Comparison of ENCODE assay signal across 9 cellular contexts in the genomic region with DNA sequence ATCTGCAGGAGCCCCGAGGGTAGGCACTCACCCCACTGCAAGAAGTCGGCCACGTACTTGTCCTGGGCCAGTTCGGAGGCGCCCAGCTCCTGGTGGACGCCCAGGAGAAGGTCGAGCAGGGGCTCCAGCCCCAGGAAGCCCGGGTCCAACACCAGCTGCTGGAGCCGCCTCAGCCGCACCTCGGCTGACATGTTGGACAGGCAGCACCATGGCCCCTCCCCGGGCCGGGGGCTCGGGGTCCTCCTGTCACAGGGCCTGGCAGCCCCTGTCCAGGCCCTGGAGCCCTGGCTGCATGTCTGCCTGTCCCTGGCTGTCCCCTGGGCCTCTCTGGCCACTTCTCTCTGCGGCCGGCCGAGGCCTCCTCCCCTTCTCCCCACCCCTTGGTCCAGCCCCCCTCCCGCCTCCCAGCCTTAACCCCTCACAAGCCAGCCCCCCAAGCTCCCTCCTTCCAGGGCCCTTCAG. TPM values are rescaled to one million over a fixed set of nuclear protein-coding genes. Genes with fewer than 3 reads are reported as not detected.
A peak's percentile ranks its signal among the peaks of the same experiment; 100 is the strongest.
DNase-seq lines count a peak whose midpoint lies in the region; ATAC-seq and TF ChIP-seq lines count a peak whose summit lies in the region.
"Had no signal": no experiment of that assay in that cellular context is flagged by ENCODE, and none has a peak within 500 bp of the region (broad histone marks: within the 10 kb centered on the region; RNA-seq: fewer than 3 reads in every experiment).

A gene with protein sequence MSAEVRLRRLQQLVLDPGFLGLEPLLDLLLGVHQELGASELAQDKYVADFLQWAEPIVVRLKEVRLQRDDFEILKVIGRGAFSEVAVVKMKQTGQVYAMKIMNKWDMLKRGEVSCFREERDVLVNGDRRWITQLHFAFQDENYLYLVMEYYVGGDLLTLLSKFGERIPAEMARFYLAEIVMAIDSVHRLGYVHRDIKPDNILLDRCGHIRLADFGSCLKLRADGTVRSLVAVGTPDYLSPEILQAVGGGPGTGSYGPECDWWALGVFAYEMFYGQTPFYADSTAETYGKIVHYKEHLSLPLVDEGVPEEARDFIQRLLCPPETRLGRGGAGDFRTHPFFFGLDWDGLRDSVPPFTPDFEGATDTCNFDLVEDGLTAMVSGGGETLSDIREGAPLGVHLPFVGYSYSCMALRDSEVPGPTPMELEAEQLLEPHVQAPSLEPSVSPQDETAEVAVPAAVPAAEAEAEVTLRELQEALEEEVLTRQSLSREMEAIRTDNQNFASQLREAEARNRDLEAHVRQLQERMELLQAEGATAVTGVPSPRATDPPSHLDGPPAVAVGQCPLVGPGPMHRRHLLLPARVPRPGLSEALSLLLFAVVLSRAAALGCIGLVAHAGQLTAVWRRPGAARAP (minus strand): TSS at position 329 of the 462 bp plus-strand sequence. CDS start 138 bp downstream, at position 191.

- H3K4me3 Mint-ChIP-seq in natural killer cell treated with Interleukin-12 subunit alpha and Interleukin-12 subunit beta and Interleukin-15 and Interleukin-18, amount 100 ng/mL, for 72 hours = no peak within 1 kb of the TSS
- H3K4me3 Mint-ChIP-seq in stimulated activated memory B cell treated with anti-CD40 and anti-IgM and Interleukin-4, amounts not matched to agents 10 μg/mL and 1 μg/mL and 100 μg/mL, for 72 hours = no peak within 1 kb of the TSS
- H3K4me3 Mint-ChIP-seq: activated naive CD8-positive, alpha-beta T cell had no signal

- no peak for TF ChIP-seq CTCF in epithelial cell of esophagus (IDR thresholded peaks at IDR 0.05; ENCODE audit: insufficient read depth, low read depth, low read length, missing control alignments)

- H3K27ac ChIP-seq in ACC112 (ENCODE audit: low read depth, low read length) = peak within 1 kb of the TSS; percentile 77

- no peaks in the 10 kb centered on the region for H3K27me3 ChIP-seq in ACC112 (ENCODE audit: insufficient read depth, low read length)

- DNase-seq in NCI-H774 (lab: John Stamatoyannopoulos, UW) (peak; percentile 8), epithelial cell of esophagus (ENCODE audit: low read depth) (peak; percentile 48)
- DNase-seq in natural killer cell treated with Interleukin-12 subunit alpha and Interleukin-12 subunit beta and Interleukin-15 and Interleukin-18, amount 100 ng/mL, for 72 hours (ENCODE audit: low spot score) = no peak

- 0 out of 2 replicates have a peak, but pooled peaks cover 11% of the 10 kb centered on the region for H3K36me3 ChIP-seq in ACC112 (ENCODE audit: insufficient read depth, low read length)

- no peak for ATAC-seq in natural killer cell treated with Interleukin-12 subunit alpha and Interleukin-12 subunit beta and Interleukin-15 and Interleukin-18, amount 100 ng/mL, for 72 hours
- ATAC-seq in HG03159 (IDR thresholded peaks at IDR 0.05; ENCODE audit: unreplicated experiment) (no peak), HG03095 (IDR thresholded peaks at IDR 0.05; ENCODE audit: unreplicated experiment) (no peak), HG03469 (IDR thresholded peaks at IDR 0.05; ENCODE audit: unreplicated experiment) (no peak)
- no peak for ATAC-seq in stimulated activated memory B cell treated with anti-CD40 and anti-IgM and Interleukin-4, amounts not matched to agents 10 μg/mL and 1 μg/mL and 100 μg/mL, for 72 hours

- peaks cover 7% of the 10 kb centered on the region in 2 donors for H3K27me3 Mint-ChIP-seq in natural killer cell treated with Interleukin-12 subunit alpha and Interleukin-12 subunit beta and Interleukin-15 and Interleukin-18, amount 100 ng/mL, for 72 hours
- peaks cover 34% of the 10 kb centered on the region for H3K27me3 Mint-ChIP-seq in stimulated activated memory B cell treated with anti-CD40 and anti-IgM and Interleukin-4, amounts not matched to agents 10 μg/mL and 1 μg/mL and 100 μg/mL, for 72 hours

- H3K9me3 Mint-ChIP-seq in natural killer cell treated with Interleukin-12 subunit alpha and Interleukin-12 subunit beta and Interleukin-15 and Interleukin-18, amount 100 ng/mL, for 72 hours = no peaks in the 10 kb centered on the region
- H3K9me3 Mint-ChIP-seq in stimulated activated memory B cell treated with anti-CD40 and anti-IgM and Interleukin-4, amounts not matched to agents 10 μg/mL and 1 μg/mL and 100 μg/mL, for 72 hours = no peaks in the 10 kb centered on the region

- no peak within 1 kb of the TSS for H3K4me3 ChIP-seq in ACC112 (ENCODE audit: low read depth, low read length)
- no peak within 1 kb of the TSS for H3K4me3 ChIP-seq in epithelial cell of esophagus (ENCODE audit: low read length)

- no peak within 1 kb of the TSS for H3K27ac Mint-ChIP-seq in natural killer cell treated with Interleukin-12 subunit alpha and Interleukin-12 subunit beta and Interleukin-15 and Interleukin-18, amount 100 ng/mL, for 72 hours
- no peak within 1 kb of the TSS for H3K27ac Mint-ChIP-seq in stimulated activated memory B cell treated with anti-CD40 and anti-IgM and Interleukin-4, amounts not matched to agents 10 μg/mL and 1 μg/mL and 100 μg/mL, for 72 hours
- H3K27ac Mint-ChIP-seq: activated naive CD8-positive, alpha-beta T cell had no signal

- no peaks in the 10 kb centered on the region for H3K36me3 Mint-ChIP-seq in natural killer cell treated with Interleukin-12 subunit alpha and Interleukin-12 subunit beta and Interleukin-15 and Interleukin-18, amount 100 ng/mL, for 72 hours
- H3K36me3 Mint-ChIP-seq in stimulated activated memory B cell treated with anti-CD40 and anti-IgM and Interleukin-4, amounts not matched to agents 10 μg/mL and 1 μg/mL and 100 μg/mL, for 72 hours = peaks cover 34% of the 10 kb centered on the region

- H3K79me2 ChIP-seq in ACC112 (ENCODE audit: control insufficient read depth, insufficient read depth, low read length, unreplicated experiment) = no peaks in the 10 kb centered on the region

- no peak within 1 kb of the TSS for H2AFZ ChIP-seq in ACC112 (ENCODE audit: low read length, unreplicated experiment)

- H3K4me1 ChIP-seq in ACC112 (ENCODE audit: control insufficient read depth, insufficient read depth, low read length, unreplicated experiment) = peaks cover 30% of the 10 kb centered on the region

- H3K4me1 Mint-ChIP-seq in natural killer cell treated with Interleukin-12 subunit alpha and Interleukin-12 subunit beta and Interleukin-15 and Interleukin-18, amount 100 ng/mL, for 72 hours (ENCODE audit: low read depth in 2 of 2) = peaks cover 15 to 25% of the 10 kb centered on the region in 2 donors
- peaks cover 28% of the 10 kb centered on the region for H3K4me1 Mint-ChIP-seq in stimulated activated memory B cell treated with anti-CD40 and anti-IgM and Interleukin-4, amounts not matched to agents 10 μg/mL and 1 μg/mL and 100 μg/mL, for 72 hours

RNA-seq across cellular contexts. Expression of the gene that starts here (rescaled TPM):
- 10 to 100 TPM; 40.8 to 51.1 TPM for total RNA-seq in natural killer cell treated with Interleukin-12 subunit alpha and Interleukin-12 subunit beta and Interleukin-15 and Interleukin-18, amount 100 ng/mL, for 72 hours
